ENCODE assay signal across 20 cellular contexts in genomic region chr17:78967782-78968362, GRCh38. TPM values are rescaled to one million over a fixed set of nuclear protein-coding genes. Genes with fewer than 3 reads are reported as not detected.
DNase-seq lines count a peak whose midpoint lies in the region; ATAC-seq and TF ChIP-seq lines count a peak whose summit lies in the region.
"Had no signal": no experiment of that assay in that cellular context is flagged by ENCODE, and none has a peak within 500 bp of the region (broad histone marks: within the 10 kb centered on the region; RNA-seq: fewer than 3 reads in every experiment).

No MANE protein-coding gene starts in this region.

- BruUV-seq in OCI-LY7 (replicated peaks; lab: Mats Ljungman, UMichigan), result no TSS peak

- H3K27ac ChIP-seq in osteoblast (ENCODE audit: low read depth, low read length) (no peak overlapping the region), hepatocyte (no peak overlapping the region), OCI-LY7 (ENCODE audit: low read depth, low read length, poor library complexity, severe bottlenecking) (no peak overlapping the region)
- H3K27ac ChIP-seq: KMS-11 had no signal

- no peak overlapping the region for H3K4me2 ChIP-seq in osteoblast (ENCODE audit: insufficient read depth, low read length)
- no peak overlapping the region for H3K4me2 ChIP-seq in hepatocyte
- no peak overlapping the region for H3K4me2 ChIP-seq in OCI-LY7 (ENCODE audit: low read length)
- H3K4me2 ChIP-seq: KMS-11 had no signal

- H3K9me3 ChIP-seq in osteoblast (ENCODE audit: low read depth, low read length), result no peaks in the 10 kb centered on the region
- no peaks in the 10 kb centered on the region for H3K9me3 ChIP-seq in hepatocyte (ENCODE audit: low read depth)
- H3K9me3 ChIP-seq in OCI-LY7 (ENCODE audit: low read length), result no peaks in the 10 kb centered on the region
- H3K9me3 ChIP-seq: BE2C had no signal

- no peak overlapping the region for H2AFZ ChIP-seq in osteoblast (ENCODE audit: low read length)
- H2AFZ ChIP-seq in hepatocyte, result no peak overlapping the region
- no peak overlapping the region for H2AFZ ChIP-seq in OCI-LY7 (ENCODE audit: low read length)

- peak; percentile 35 for DNase-seq in Daoy (ENCODE audit: low read depth)
- DNase-seq in M059J (ENCODE audit: low read depth), result peak; percentile 25
- peak; percentile 54 for DNase-seq in osteoblast (ENCODE audit: insufficient read length, low spot score, missing footprints)
- DNase-seq in hepatocyte (ENCODE audit: low spot score), result no peak
- DNase-seq in OCI-LY7 (ENCODE audit: low spot score), result no peak
- no peak for DNase-seq in activated naive CD8-positive, alpha-beta T cell treated with anti-CD3 and anti-CD28 coated beads, Interleukin-2, amount 50 U/mL, for 24 hours
- DNase-seq: BE2C; CD4-positive, alpha-beta T cell; GF-D8; IMR-90; NCI-H1105; NCI-H146; NCI-H2029 treated with DMSO at 0.1 percent for 48 hours; NCI-H226; NCI-H510A treated with DMSO at 0.1 percent for 48 hours; NCI-H748 treated with DMSO at 0.1 percent for 48 hours; Right ventricle myocardium superior had no signal

- no peak overlapping the region for H3K27ac Mint-ChIP-seq in activated T-helper 17 cell treated with anti-CD3 and anti-CD28 coated beads, Interleukin-2, amount 50 U/mL, for 72 hours
- H3K27ac Mint-ChIP-seq in activated naive CD8-positive, alpha-beta T cell treated with anti-CD3 and anti-CD28 coated beads, Interleukin-2, amount 50 U/mL, for 24 hours, result no peak overlapping the region
- H3K27ac Mint-ChIP-seq: CD4-positive, alpha-beta T cell had no signal

- no peak overlapping the region for H3K4me3 Mint-ChIP-seq in activated T-helper 17 cell treated with anti-CD3 and anti-CD28 coated beads, Interleukin-2, amount 50 U/mL, for 72 hours
- H3K4me3 Mint-ChIP-seq in activated naive CD8-positive, alpha-beta T cell treated with anti-CD3 and anti-CD28 coated beads, Interleukin-2, amount 50 U/mL, for 24 hours, result no peak overlapping the region
- H3K4me3 Mint-ChIP-seq: CD4-positive, alpha-beta T cell had no signal

- no peaks in the 10 kb centered on the region for H3K9me2 ChIP-seq in hepatocyte (replicated peaks; ENCODE audit: insufficient read depth)
- H3K9me2 ChIP-seq in OCI-LY7 (ENCODE audit: insufficient read depth, low read length), result no peaks in the 10 kb centered on the region

- H3K4me3 ChIP-seq in osteoblast (ENCODE audit: insufficient read depth, low read length), result no peak overlapping the region
- no peak overlapping the region for H3K4me3 ChIP-seq in hepatocyte
- no peak overlapping the region for H3K4me3 ChIP-seq in OCI-LY7 (ENCODE audit: low read depth, low read length, poor library complexity, severe bottlenecking)
- H3K4me3 ChIP-seq: HAP-1 had no signal

- POLR2A ChIA-PET in OCI-LY7 (lab: Charles Lee), result no interaction called here

- no peaks in the 10 kb centered on the region for H3K36me3 Mint-ChIP-seq in activated T-helper 17 cell treated with anti-CD3 and anti-CD28 coated beads, Interleukin-2, amount 50 U/mL, for 72 hours (ENCODE audit: low read depth)
- H3K36me3 Mint-ChIP-seq in activated naive CD8-positive, alpha-beta T cell treated with anti-CD3 and anti-CD28 coated beads, Interleukin-2, amount 50 U/mL, for 24 hours (ENCODE audit: low read depth), result no peaks in the 10 kb centered on the region

- CTCF ChIA-PET in OCI-LY7 (lab: Charles Lee; ENCODE audit: unreplicated experiment), result no interaction called here

- peaks cover 9% of the 10 kb centered on the region for H4K20me1 ChIP-seq in osteoblast (ENCODE audit: insufficient read depth, low read length)
- H4K20me1 ChIP-seq in hepatocyte (ENCODE audit: insufficient read depth, poor library complexity, severe bottlenecking), result no peaks in the 10 kb centered on the region
- no peaks in the 10 kb centered on the region for H4K20me1 ChIP-seq in OCI-LY7 (ENCODE audit: insufficient read depth, low read length)

- WGBS in hepatocyte (ENCODE audit: low lambda C conversion rate, missing lambda C conversion rate), result 92% methylated on average over 21 of the region's 21 CpGs

- H3K27me3 Mint-ChIP-seq in activated T-helper 17 cell treated with anti-CD3 and anti-CD28 coated beads, Interleukin-2, amount 50 U/mL, for 72 hours, result no peaks in the 10 kb centered on the region
- no peaks in the 10 kb centered on the region for H3K27me3 Mint-ChIP-seq in activated naive CD8-positive, alpha-beta T cell treated with anti-CD3 and anti-CD28 coated beads, Interleukin-2, amount 50 U/mL, for 24 hours
- H3K27me3 Mint-ChIP-seq: CD4-positive, alpha-beta T cell had no signal

- no peak for TF ChIP-seq CTCF in osteoblast (IDR thresholded peaks at IDR 0.05; ENCODE audit: extremely low read depth, low read depth, low read length)
- no peak for TF ChIP-seq CTCF in hepatocyte (IDR thresholded peaks at IDR 0.05; ENCODE audit: poor library complexity)
- TF ChIP-seq CTCF in OCI-LY7 (conservative IDR thresholded peaks at IDR 0.05; ENCODE audit: low read length), result no peak

- H3K27me3 ChIP-seq in osteoblast (ENCODE audit: insufficient read depth, low read length), result no peaks in the 10 kb centered on the region
- H3K27me3 ChIP-seq in hepatocyte, result no peaks in the 10 kb centered on the region
- H3K27me3 ChIP-seq: BE2C had no signal

- H3K79me2 ChIP-seq in osteoblast (ENCODE audit: insufficient read depth, low read length), result peaks cover 7% of the 10 kb centered on the region
- no peaks in the 10 kb centered on the region for H3K79me2 ChIP-seq in hepatocyte
- H3K79me2 ChIP-seq in OCI-LY7 (ENCODE audit: insufficient read depth, low read depth, low read length), result no peaks in the 10 kb centered on the region

- H3K36me3 ChIP-seq in osteoblast (ENCODE audit: insufficient read depth, low read length) (peaks cover 12% of the 10 kb centered on the region), hepatocyte (replicated peaks; ENCODE audit: insufficient read depth, low read depth) (no peaks in the 10 kb centered on the region), OCI-LY7 (ENCODE audit: insufficient read depth, low read length) (no peaks in the 10 kb centered on the region)

- H3K4me1 Mint-ChIP-seq in activated T-helper 17 cell treated with anti-CD3 and anti-CD28 coated beads, Interleukin-2, amount 50 U/mL, for 72 hours, result peaks cover 7% of the 10 kb centered on the region
- peaks cover 5% of the 10 kb centered on the region for H3K4me1 Mint-ChIP-seq in activated naive CD8-positive, alpha-beta T cell treated with anti-CD3 and anti-CD28 coated beads, Interleukin-2, amount 50 U/mL, for 24 hours

- intact Hi-C loops in OCI-LY7 (cut with micrococcal nuclease; ENCODE audit: unreplicated experiment), result no loop called here

- ATAC-seq in activated T-helper 17 cell treated with anti-CD3 and anti-CD28 coated beads, Interleukin-2, amount 50 U/mL, for 72 hours (replicated peaks), result peak; percentile 52
- ATAC-seq in activated naive CD8-positive, alpha-beta T cell treated with anti-CD3 and anti-CD28 coated beads, Interleukin-2, amount 50 U/mL, for 24 hours, result no peak

- no peaks in the 10 kb centered on the region for H3K9me3 Mint-ChIP-seq in activated T-helper 17 cell treated with anti-CD3 and anti-CD28 coated beads, Interleukin-2, amount 50 U/mL, for 72 hours
- H3K9me3 Mint-ChIP-seq in activated naive CD8-positive, alpha-beta T cell treated with anti-CD3 and anti-CD28 coated beads, Interleukin-2, amount 50 U/mL, for 24 hours, result no peaks in the 10 kb centered on the region
- H3K9me3 Mint-ChIP-seq: CD4-positive, alpha-beta T cell had no signal

- H3K4me1 ChIP-seq in osteoblast (ENCODE audit: insufficient read depth, low read length), result no peaks in the 10 kb centered on the region
- peaks cover 4% of the 10 kb centered on the region for H3K4me1 ChIP-seq in hepatocyte (ENCODE audit: insufficient read depth)
- H3K4me1 ChIP-seq in OCI-LY7 (ENCODE audit: insufficient read depth, low read length, poor library complexity, severe bottlenecking), result peaks cover 16% of the 10 kb centered on the region

RNA-seq across cellular contexts. Expression of gene LGALS3BP, which starts 11.9 kb away (rescaled TPM):
- 288 and 314 TPM in 2 replicates for total RNA-seq in Daoy (2014; rRNA removed; shearing (Covaris generic))
- total RNA-seq in M059J (2014; rRNA removed; shearing (Covaris generic)), result 787 and 1,162 TPM in 2 replicates
- total RNA-seq in activated T-helper 17 cell treated with anti-CD3 and anti-CD28 coated beads, Interleukin-2, amount 50 U/mL, for 72 hours, result 10 to 100 TPM; 44.8 to 48.2 TPM
- total RNA-seq in osteoblast (388 and 457 TPM in 2 replicates), hepatocyte (224 and 305 TPM in 2 replicates), OCI-LY7 (2022) (1.3 and 1.7 TPM in 2 replicates)
- polyA plus RNA-seq in hepatocyte, result 787 and 811 TPM in 2 replicates
- total RNA-seq in OCI-LY7 (2014; rRNA removed; shearing (Covaris generic)), result 0.88 TPM in 1 of 2 replicates, not detected in the other

RNA-seq across cellular contexts. Expression of gene CANT1, which starts 41.7 kb away (rescaled TPM):
- total RNA-seq in Daoy (2014; rRNA removed; shearing (Covaris generic)), result 62.9 and 81.9 TPM in 2 replicates
- 70.5 and 85.3 TPM in 2 replicates for total RNA-seq in M059J (2014; rRNA removed; shearing (Covaris generic))
- total RNA-seq in activated T-helper 17 cell treated with anti-CD3 and anti-CD28 coated beads, Interleukin-2, amount 50 U/mL, for 72 hours, result 10 to 100 TPM; 67.8 to 73.8 TPM
- total RNA-seq in osteoblast (49.2 and 51.3 TPM in 2 replicates), hepatocyte (32.8 and 36.1 TPM in 2 replicates), OCI-LY7 (2022) (51.7 and 60.5 TPM in 2 replicates)
- 33.0 and 34.1 TPM in 2 replicates for polyA plus RNA-seq in hepatocyte
- total RNA-seq in OCI-LY7 (2014; rRNA removed; shearing (Covaris generic)), result 36.3 and 37.2 TPM in 2 replicates

RNA-seq across cellular contexts. Expression of gene TIMP2, which starts 42.7 kb away (rescaled TPM):
- 47.2 and 53.1 TPM in 2 replicates for total RNA-seq in Daoy (2014; rRNA removed; shearing (Covaris generic))
- total RNA-seq in M059J (2014; rRNA removed; shearing (Covaris generic)), result 213 and 289 TPM in 2 replicates
- total RNA-seq in activated T-helper 17 cell treated with anti-CD3 and anti-CD28 coated beads, Interleukin-2, amount 50 U/mL, for 72 hours, result under 1 TPM; 0.74 to 0.86 TPM
- 164 and 171 TPM in 2 replicates for total RNA-seq in osteoblast
- 54.7 and 63.3 TPM in 2 replicates for total RNA-seq in hepatocyte
- 20.9 and 23.3 TPM in 2 replicates for polyA plus RNA-seq in hepatocyte
- total RNA-seq in OCI-LY7 (2014; rRNA removed; shearing (Covaris generic)), result 0.54 and 0.57 TPM in 2 replicates
- not detected in 2 replicates for total RNA-seq in OCI-LY7 (2022)

RNA-seq across cellular contexts. Expression of gene C1QTNF1, which starts 56.1 kb away (rescaled TPM):
- total RNA-seq in Daoy (2014; rRNA removed; shearing (Covaris generic)), result 33.0 and 42.5 TPM in 2 replicates
- total RNA-seq in M059J (2014; rRNA removed; shearing (Covaris generic)), result 4.5 and 7.0 TPM in 2 replicates
- not detected for total RNA-seq in activated T-helper 17 cell treated with anti-CD3 and anti-CD28 coated beads, Interleukin-2, amount 50 U/mL, for 72 hours
- total RNA-seq in osteoblast, result 13.8 and 14.4 TPM in 2 replicates
- 9.5 and 12.8 TPM in 2 replicates for total RNA-seq in hepatocyte
- polyA plus RNA-seq in hepatocyte, result 13.3 and 14.7 TPM in 2 replicates
- not detected in 2 replicates for total RNA-seq in OCI-LY7 (2014; rRNA removed; shearing (Covaris generic))
- not detected in 2 replicates for total RNA-seq in OCI-LY7 (2022)
- total RNA-seq: CD4-positive, alpha-beta T cell had no signal

Comparison
In these comparisons a context has a peak if more than half of its experiments do, and no peak if none do; other contexts are left out.
1. DNase-seq: peak in Daoy (single experiment), M059J (single experiment) and osteoblast (single experiment); none in hepatocyte (single experiment), OCI-LY7 (single experiment) and activated naive CD8-positive, alpha-beta T cell treated with anti-CD3 and anti-CD28 coated beads, Interleukin-2, amount 50 U/mL, for 24 hours (single experiment).
2. RNA of gene LGALS3BP, which starts 11.9 kb away (total RNA-seq): 787 to 1,162 TPM in M059J, 388 to 457 TPM in osteoblast, 224 to 305 TPM in hepatocyte, 288 to 314 TPM in Daoy and 44.8 to 48.2 TPM in activated T-helper 17 cell treated with anti-CD3 and anti-CD28 coated beads, Interleukin-2, amount 50 U/mL, for 72 hours; 0.88 to 1.7 TPM in OCI-LY7; every median in the first group is over 10 times any median in the second.
3. RNA of gene TIMP2, which starts 42.7 kb away (total RNA-seq): 213 to 289 TPM in M059J, 164 to 171 TPM in osteoblast, 54.7 to 63.3 TPM in hepatocyte and 47.2 to 53.1 TPM in Daoy; 0.74 to 0.86 TPM in activated T-helper 17 cell treated with anti-CD3 and anti-CD28 coated beads, Interleukin-2, amount 50 U/mL, for 72 hours and 0.54 to 0.57 TPM in OCI-LY7; every median in the first group is over 10 times any median in the second.